In genomic region chr18:31325051-31325450, GRCh38 we compare ENCODE assay signal across 2 cellular contexts.
TF ChIP-seq lines count a peak whose summit lies in the region.

No MANE protein-coding gene starts in this region.

TF ChIP-seq in A549, 52 proteins besides CTCF, POLR2A, EP300 and RAD21:
- no peak for TF ChIP-seq HOXB13 (CRISPR knock-in tag; IDR thresholded peaks at IDR 0.05; ENCODE audit: low read depth)
- TF ChIP-seq MAFK (IDR thresholded peaks at IDR 0.05; ENCODE audit: partially characterized antibody), result peak; percentile 37

TF ChIP-seq in endothelial cell of umbilical vein, 7 proteins besides CTCF, POLR2A, EP300 and RAD21:
- TF ChIP-seq JUN (IDR thresholded peaks at IDR 0.05; ENCODE audit: borderline replicate concordance, insufficient read depth, insufficient read length, low read depth) (no peak), POLR2AphosphoS5 (IDR thresholded peaks at IDR 0.05; ENCODE audit: insufficient read depth, low read depth, low read length) (no peak), MYC (IDR thresholded peaks at IDR 0.05; ENCODE audit: low read depth, low read length) (no peak), MAX (IDR thresholded peaks at IDR 0.05; ENCODE audit: insufficient read depth, insufficient read length) (no peak), EZH2 (IDR thresholded peaks at IDR 0.05; ENCODE audit: borderline replicate concordance, low read depth, low read length, severe bottlenecking) (no peak), FOS (IDR thresholded peaks at IDR 0.05; ENCODE audit: borderline replicate concordance, insufficient read depth, low read length) (no peak), GATA2 (IDR thresholded peaks at IDR 0.05; ENCODE audit: insufficient read depth, insufficient read length, low read depth, low read length) (no peak)
